Comparison of ENCODE assay signal across 19 cellular contexts in the genomic region with DNA sequence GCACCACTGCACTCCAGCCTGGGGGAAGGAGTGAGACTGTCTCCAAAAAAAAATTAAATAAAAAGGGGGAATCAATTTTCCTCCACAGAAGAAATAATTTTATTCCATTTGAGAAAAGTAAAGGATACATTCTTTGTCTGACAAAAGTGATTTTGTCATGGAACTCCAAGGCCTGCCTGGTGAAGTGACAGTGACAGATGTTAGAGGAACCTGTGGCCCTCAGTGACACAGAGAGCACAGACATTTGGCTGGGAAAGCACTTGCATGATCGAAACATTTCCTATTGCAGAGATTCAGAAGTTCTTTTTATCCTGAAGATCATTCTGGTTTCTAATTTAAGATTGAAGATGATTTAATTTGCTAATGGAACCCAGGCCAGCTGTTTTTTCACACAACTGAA. TPM values are rescaled to one million over a fixed set of nuclear protein-coding genes. Genes with fewer than 3 reads are reported as not detected.
A peak's percentile ranks its signal among the peaks of the same experiment; 100 is the strongest.
DNase-seq lines count a peak whose midpoint lies in the region; ATAC-seq and TF ChIP-seq lines count a peak whose summit lies in the region.
"Had no signal": no experiment of that assay in that cellular context is flagged by ENCODE, and none has a peak within 500 bp of the region (broad histone marks: within the 10 kb centered on the region; RNA-seq: fewer than 3 reads in every experiment).

No MANE protein-coding gene starts in this region.

- 0 out of 2 replicates have a peak overlapping the region, but pooled peaks have one; percentile 16 for H3K27ac Mint-ChIP-seq in WTC11
- H3K27ac Mint-ChIP-seq in activated CD8-positive, alpha-beta T cell treated with anti-CD3 and anti-CD28 coated beads, Interleukin-2, amount 10 ng/mL, durations not matched to agents 7 days and 5 days, result no peak overlapping the region
- H3K27ac Mint-ChIP-seq: CD4-positive, alpha-beta T cell; CD8-positive, alpha-beta T cell had no signal

- no peak for DNase-seq in WTC11 (ENCODE audit: low spot score)
- peak; percentile 55 for DNase-seq in myocyte (ENCODE audit: low read depth)
- DNase-seq in gastrocnemius medialis, result no peak
- DNase-seq in NCI-H2171 treated with DMSO at 0.1 percent for 48 hours (lab: John Stamatoyannopoulos, UW), result no peak
- DNase-seq in activated CD8-positive, alpha-beta T cell treated with anti-CD3 and anti-CD28 coated beads, Interleukin-2, amount 10 ng/mL, durations not matched to agents 7 days and 5 days, result no peak
- DNase-seq in SHP77 treated with DMSO at 0.1 percent for 48 hours (lab: John Stamatoyannopoulos, UW), result no peak
- DNase-seq: 8988T; ACHN; BE2C; Caco-2; Calu3; CD4-positive, alpha-beta T cell; CD8-positive, alpha-beta T cell; DMS79 treated with DMSO at 0.1 percent for 48 hours; GF-D8 had no signal

- peaks cover 22% of the 10 kb centered on the region for H4K20me1 ChIP-seq in BLaER1

- no peak overlapping the region for H3K9ac ChIP-seq in BLaER1
- H3K9ac ChIP-seq: BLaER1 treated with 17β-estradiol and CSF1 and Interleukin-3, amounts not matched to agents 10 nM and 100 nM had no signal

- peaks cover 5% of the 10 kb centered on the region for H3K27me3 Mint-ChIP-seq in WTC11 (ENCODE audit: low read depth)
- H3K27me3 Mint-ChIP-seq in activated CD8-positive, alpha-beta T cell treated with anti-CD3 and anti-CD28 coated beads, Interleukin-2, amount 10 ng/mL, durations not matched to agents 7 days and 5 days (ENCODE audit: low read depth), result no peaks in the 10 kb centered on the region
- H3K27me3 Mint-ChIP-seq: CD4-positive, alpha-beta T cell had no signal

- no peak for TF ChIP-seq POLR2A in gastrocnemius medialis (IDR thresholded peaks at IDR 0.05)

- H3K9me3 ChIP-seq in BLaER1 (peaks cover 31% of the 10 kb centered on the region), gastrocnemius medialis (no peaks in the 10 kb centered on the region)
- H3K9me3 ChIP-seq: BE2C, Caco-2 had no signal

- CTCF ChIA-PET in WTC11 (lab: Charles Lee), result no interaction called here
- CTCF ChIA-PET in activated CD8-positive, alpha-beta T cell treated with anti-CD3 and anti-CD28 coated beads, Interleukin-2, amount 10 ng/mL, durations not matched to agents 7 days and 5 days (lab: Charles Lee), result interaction anchor here (1.2 to 1.6 kb wide), 3 partner anchors 16 to 476 kb away, joined by 3 to 5 read pairs (median 4); partner anchors contain the start of gene LRRC28

- intact Hi-C loops in gastrocnemius medialis (cut with DNase I; ENCODE audit: low total_unique reads), result no loop called here

- H3K36me3 Mint-ChIP-seq in WTC11, result peaks cover 20% of the 10 kb centered on the region
- H3K36me3 Mint-ChIP-seq in activated CD8-positive, alpha-beta T cell treated with anti-CD3 and anti-CD28 coated beads, Interleukin-2, amount 10 ng/mL, durations not matched to agents 7 days and 5 days (ENCODE audit: low read depth), result peaks cover 11% of the 10 kb centered on the region

- H3K27ac ChIP-seq in BLaER1 (no peak overlapping the region), gastrocnemius medialis (peak overlapping the region; percentile 25 to 69 (median 46))
- H3K27ac ChIP-seq: BLaER1 treated with 17β-estradiol and CSF1 and Interleukin-3, amounts not matched to agents 10 nM and 100 nM; C4-2B had no signal

- H3K9me3 Mint-ChIP-seq in WTC11, result peaks cover 13% of the 10 kb centered on the region
- no peaks in the 10 kb centered on the region for H3K9me3 Mint-ChIP-seq in activated CD8-positive, alpha-beta T cell treated with anti-CD3 and anti-CD28 coated beads, Interleukin-2, amount 10 ng/mL, durations not matched to agents 7 days and 5 days (ENCODE audit: insufficient read depth)
- H3K9me3 Mint-ChIP-seq: CD4-positive, alpha-beta T cell; CD8-positive, alpha-beta T cell had no signal

- H3K36me3 ChIP-seq in BLaER1 (peaks cover 41% of the 10 kb centered on the region), gastrocnemius medialis (no peaks in the 10 kb centered on the region)
- H3K36me3 ChIP-seq: BE2C had no signal

- POLR2A ChIA-PET in WTC11 (lab: Charles Lee), result no interaction called here
- POLR2A ChIA-PET in activated CD8-positive, alpha-beta T cell treated with anti-CD3 and anti-CD28 coated beads, Interleukin-2, amount 10 ng/mL, durations not matched to agents 7 days and 5 days (lab: Charles Lee), result no interaction called here

- peaks cover 33% of the 10 kb centered on the region for H3K4me1 Mint-ChIP-seq in WTC11
- peaks cover 15% of the 10 kb centered on the region for H3K4me1 Mint-ChIP-seq in activated CD8-positive, alpha-beta T cell treated with anti-CD3 and anti-CD28 coated beads, Interleukin-2, amount 10 ng/mL, durations not matched to agents 7 days and 5 days (ENCODE audit: low read depth)

- H3K27me3 ChIP-seq in BLaER1 (peaks cover 17% of the 10 kb centered on the region), gastrocnemius medialis (no peaks in the 10 kb centered on the region)
- H3K27me3 ChIP-seq: BE2C had no signal

- TF ChIP-seq CTCF in WTC11 (IDR thresholded peaks at IDR 0.05) (no peak), gastrocnemius medialis (IDR thresholded peaks at IDR 0.05 in 4 of 5, conservative IDR thresholded peaks at IDR 0.05 in 1 of 5) (no peak)

- in situ Hi-C loops in gastrocnemius medialis (cut with MboI; ENCODE audit: low sequenced_read_pairs in 4 of 4), result loop anchor here in 2 of 4 donors (25.0 kb wide), 1 partner anchor 615 kb away; the partner anchor contains the start of gene SYNM (in 2 of the 2)

- H3K4me3 Mint-ChIP-seq in WTC11, result no peak overlapping the region
- H3K4me3 Mint-ChIP-seq in activated CD8-positive, alpha-beta T cell treated with anti-CD3 and anti-CD28 coated beads, Interleukin-2, amount 10 ng/mL, durations not matched to agents 7 days and 5 days, result no peak overlapping the region
- H3K4me3 Mint-ChIP-seq: CD4-positive, alpha-beta T cell; CD8-positive, alpha-beta T cell had no signal

- H3K4me2 ChIP-seq in BLaER1, result 0 out of 2 replicates have a peak overlapping the region, but pooled peaks have one; percentile 77

- H3K4me3 ChIP-seq in BLaER1, result no peak overlapping the region
- H3K4me3 ChIP-seq in gastrocnemius medialis, result no peak overlapping the region
- H3K4me3 ChIP-seq: BLaER1 treated with 17β-estradiol and CSF1 and Interleukin-3, amounts not matched to agents 10 nM and 100 nM had no signal

- ATAC-seq in WTC11, result no peak
- no peak for ATAC-seq in gastrocnemius medialis
- no peak for ATAC-seq in HG03139 (IDR thresholded peaks at IDR 0.05; ENCODE audit: unreplicated experiment)
- no peak for ATAC-seq in activated CD8-positive, alpha-beta T cell treated with anti-CD3 and anti-CD28 coated beads, Interleukin-2, amount 10 ng/mL, durations not matched to agents 7 days and 5 days
- ATAC-seq: CD8-positive, alpha-beta T cell had no signal

- H3K4me1 ChIP-seq in BLaER1 (peaks cover 99% of the 10 kb centered on the region), gastrocnemius medialis (peaks cover 34 to 43% of the 10 kb centered on the region in 2 donors)
- H3K4me1 ChIP-seq: BE2C had no signal

TF ChIP-seq in WTC11, 78 proteins besides CTCF, POLR2A, EP300 and RAD21 (continues in another document):
- no peak for TF ChIP-seq IRF2 (CRISPR knock-in tag; IDR thresholded peaks at IDR 0.05; ENCODE audit: borderline replicate concordance, low read depth)
- TF ChIP-seq NFYB (CRISPR knock-in tag; conservative IDR thresholded peaks at IDR 0.05; ENCODE audit: low read depth), result no peak
- no peak for TF ChIP-seq ZNF138 (CRISPR knock-in tag; conservative IDR thresholded peaks at IDR 0.05)
- TF ChIP-seq SMAD3 (CRISPR knock-in tag; IDR thresholded peaks at IDR 0.05; ENCODE audit: borderline replicate concordance), result no peak
- no peak for TF ChIP-seq ZNF219 (CRISPR knock-in tag; IDR thresholded peaks at IDR 0.05; ENCODE audit: borderline replicate concordance)
- TF ChIP-seq ATF3 (CRISPR knock-in tag; conservative IDR thresholded peaks at IDR 0.05), result no peak
- TF ChIP-seq IRF1 (CRISPR knock-in tag; IDR thresholded peaks at IDR 0.05), result no peak
- TF ChIP-seq ZNF121 (CRISPR knock-in tag; IDR thresholded peaks at IDR 0.05), result no peak
- no peak for TF ChIP-seq NFE2L1 (CRISPR knock-in tag; IDR thresholded peaks at IDR 0.05)
- TF ChIP-seq NR3C1 (CRISPR knock-in tag; conservative IDR thresholded peaks at IDR 0.05; ENCODE audit: low read depth), result no peak
- no peak for TF ChIP-seq ZNF423 (CRISPR knock-in tag; IDR thresholded peaks at IDR 0.05)
- TF ChIP-seq TP53 (CRISPR knock-in tag; IDR thresholded peaks at IDR 0.05), result no peak
- TF ChIP-seq, protein P1, sequence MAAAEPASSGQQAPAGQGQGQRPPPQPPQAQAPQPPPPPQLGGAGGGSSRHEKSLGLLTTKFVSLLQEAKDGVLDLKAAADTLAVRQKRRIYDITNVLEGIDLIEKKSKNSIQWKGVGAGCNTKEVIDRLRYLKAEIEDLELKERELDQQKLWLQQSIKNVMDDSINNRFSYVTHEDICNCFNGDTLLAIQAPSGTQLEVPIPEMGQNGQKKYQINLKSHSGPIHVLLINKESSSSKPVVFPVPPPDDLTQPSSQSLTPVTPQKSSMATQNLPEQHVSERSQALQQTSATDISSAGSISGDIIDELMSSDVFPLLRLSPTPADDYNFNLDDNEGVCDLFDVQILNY (CRISPR knock-in tag; IDR thresholded peaks at IDR 0.05), result no peak

RNA-seq across cellular contexts. Expression of gene LYSMD4, which starts 5.9 kb away (rescaled TPM):
- total RNA-seq in WTC11 (2021) (14.1 to 15.3 TPM (median 14.9 TPM) in 3 replicates), myocyte (12.4 and 20.8 TPM in 2 replicates), gastrocnemius medialis (10 to 100 TPM in 2 of 4 donors, 1 to 10 TPM in 2; 5.1 to 15.8 (median 11.9) TPM)
- 8.7 TPM for polyA plus RNA-seq in myocyte (2012)
- 10 to 100 TPM in 1 of 2 experiments, 1 to 10 TPM in 1; 8.9 to 13.0 TPM for total RNA-seq in activated CD8-positive, alpha-beta T cell treated with anti-CD3 and anti-CD28 coated beads, Interleukin-2, amount 10 ng/mL, durations not matched to agents 7 days and 5 days
